ENCODE assay signal across 10 cellular contexts in the genomic region with DNA sequence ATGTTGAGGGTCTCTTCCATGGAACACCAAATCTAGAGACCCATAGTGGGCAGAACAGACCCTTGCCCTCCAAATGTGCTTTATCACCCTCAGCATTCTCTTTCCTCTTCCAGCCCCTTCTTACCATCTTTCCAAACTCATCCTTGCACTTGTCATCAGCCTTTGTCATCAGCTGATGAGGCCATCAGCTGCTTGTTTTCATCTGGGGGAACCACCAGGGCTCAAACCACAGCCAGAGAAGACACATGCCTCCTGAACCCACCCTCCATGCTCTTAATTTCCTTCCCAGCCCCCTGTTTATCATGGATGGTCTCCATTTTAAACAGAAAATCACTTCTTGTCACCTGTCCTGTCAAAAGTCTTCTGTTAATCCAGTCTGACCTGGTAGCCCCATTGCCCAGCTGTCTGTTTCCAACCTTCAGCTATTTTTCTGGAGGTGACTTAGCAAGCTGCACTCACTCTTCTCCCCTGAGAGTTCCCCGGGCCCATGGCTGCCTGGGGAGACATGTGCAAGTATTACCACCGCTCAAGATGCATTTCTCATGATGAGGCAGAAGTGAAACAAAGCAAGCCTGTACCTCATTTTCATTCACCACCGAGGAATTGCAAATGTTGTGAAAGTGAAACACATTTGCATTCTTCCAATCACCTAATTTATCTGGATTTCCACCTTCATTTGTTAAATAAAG. TPM values are rescaled to one million over a fixed set of nuclear protein-coding genes. Genes with fewer than 3 reads are reported as not detected.
DNase-seq lines count a peak whose midpoint lies in the region; ATAC-seq, FAIRE-seq and TF ChIP-seq lines count a peak whose summit lies in the region.
"Had no signal": no experiment of that assay in that cellular context is flagged by ENCODE, and none has a peak within 500 bp of the region (broad histone marks: within the 10 kb centered on the region; RNA-seq: fewer than 3 reads in every experiment).

No MANE protein-coding gene starts in this region.

- H3K14ac ChIP-seq in H1 (ENCODE audit: insufficient read length) = no peak overlapping the region
- H3K14ac ChIP-seq in trophoblast cell (ENCODE audit: low read length) = no peak overlapping the region

- CTCF ChIA-PET in H1 (lab: Charles Lee; ENCODE audit: partially characterized antibody) = interaction anchor here (0.6 to 4.6 kb wide), 8 partner anchors 10 to 571 kb away, joined by 3 to 25 read pairs (median 4); a partner anchor contains a TSS

- ATAC-seq in GM18519 (IDR thresholded peaks at IDR 0.05; ENCODE audit: low FRiP score, unreplicated experiment) (peak; percentile 98), GM21381 (IDR thresholded peaks at IDR 0.05; ENCODE audit: unreplicated experiment) (peak; percentile 99), HG03354 (IDR thresholded peaks at IDR 0.05; ENCODE audit: poor library complexity, severe bottlenecking, unreplicated experiment) (peak; percentile 100)

- H3K4ac ChIP-seq in H1 (replicated peaks; ENCODE audit: insufficient read length, low read depth, low read length) = no peak overlapping the region
- no peak overlapping the region for H3K4ac ChIP-seq in trophoblast cell (ENCODE audit: low read depth, low read length)

- H3K79me2 ChIP-seq in H1 (ENCODE audit: control insufficient read depth in 1 of 2, insufficient read depth in 2 of 2, low read length in 2 of 2) = no peaks in the 10 kb centered on the region
- H3K79me2 ChIP-seq in trophoblast cell (ENCODE audit: control insufficient read depth, insufficient read depth, low read length, poor library complexity) = no peaks in the 10 kb centered on the region

- no peak overlapping the region for H2BK15ac ChIP-seq in H1 (ENCODE audit: low read length)

- H3K9ac ChIP-seq in H1 (replicated peaks in 1 of 4; ENCODE audit: extremely low read depth in 1 of 4, low read depth in 3 of 4, low read length in 3 of 4) = no peak overlapping the region
- H3K9ac ChIP-seq in trophoblast cell (ENCODE audit: low read length) = no peak overlapping the region

- TF ChIP-seq EP300 in H1 (IDR thresholded peaks at IDR 0.05; ENCODE audit: borderline replicate concordance in 1 of 2, low read depth in 2 of 2, low read length in 2 of 2) = no peak

- H3K56ac ChIP-seq in H1 (replicated peaks; ENCODE audit: insufficient read length, low read depth, low read length) = no peak overlapping the region

- H4K91ac ChIP-seq in H1 (replicated peaks; ENCODE audit: insufficient read length, low read length) (no peak overlapping the region), trophoblast cell (ENCODE audit: low read depth, low read length) (no peak overlapping the region)

- H4K8ac ChIP-seq in H1 (ENCODE audit: extremely low read depth, insufficient read depth, low read length) (no peak overlapping the region), trophoblast cell (ENCODE audit: low read depth, low read length) (no peak overlapping the region)

- no peak overlapping the region for H2BK5ac ChIP-seq in H1 (ENCODE audit: low read depth, low read length)
- H2BK5ac ChIP-seq in trophoblast cell (ENCODE audit: low read depth, low read length, poor library complexity) = no peak overlapping the region

- no peaks in the 10 kb centered on the region for H3K27me3 ChIP-seq in H1 (replicated peaks in 1 of 4; ENCODE audit: control insufficient read depth in 3 of 4, extremely low read depth in 1 of 4, insufficient read depth in 3 of 4, low read length in 3 of 4)
- no peaks in the 10 kb centered on the region for H3K27me3 ChIP-seq in esophagus squamous epithelium
- H3K27me3 ChIP-seq in trophoblast cell (ENCODE audit: insufficient read depth, low read length) = no peaks in the 10 kb centered on the region
- H3K27me3 ChIP-seq: SJSA1 had no signal

- H3K23ac ChIP-seq in H1 (ENCODE audit: insufficient read length) = no peak overlapping the region
- no peak overlapping the region for H3K23ac ChIP-seq in trophoblast cell (ENCODE audit: low read length)

- H3K23me2 ChIP-seq in H1 (ENCODE audit: low read depth, low read length) = no peaks in the 10 kb centered on the region

- no peak overlapping the region for H4K12ac ChIP-seq in trophoblast cell (ENCODE audit: low read depth, low read length)

- TF ChIP-seq CTCF in H1 (IDR thresholded peaks at IDR 0.05; ENCODE audit: control extremely low read depth in 1 of 3, insufficient read depth in 1 of 3, low read depth in 1 of 3, low read length in 3 of 3) (no peak), esophagus squamous epithelium (IDR thresholded peaks at IDR 0.05) (no peak)

- H3K4me2 ChIP-seq in H1 (ENCODE audit: insufficient read depth in 1 of 2, low read depth in 2 of 2, low read length in 2 of 2) (no peak overlapping the region), trophoblast cell (ENCODE audit: low read length) (no peak overlapping the region)

- no peaks in the 10 kb centered on the region for H3K36me3 ChIP-seq in H1 (ENCODE audit: control insufficient read depth in 2 of 4, insufficient read depth in 4 of 4, low read length in 3 of 4)
- no peaks in the 10 kb centered on the region for H3K36me3 ChIP-seq in esophagus squamous epithelium
- H3K36me3 ChIP-seq in trophoblast cell (ENCODE audit: control insufficient read depth in 1 of 2, insufficient read depth in 2 of 2, low read length in 2 of 2) = no peaks in the 10 kb centered on the region
- H3K36me3 ChIP-seq: SJSA1 had no signal

- intact Hi-C loops in esophagus squamous epithelium (cut with DNase I) = no loop called here

- H2BK120ac ChIP-seq in H1 (replicated peaks; ENCODE audit: low read depth, low read length) = no peak overlapping the region
- no peak overlapping the region for H2BK120ac ChIP-seq in trophoblast cell (ENCODE audit: insufficient read depth, low read length, poor library complexity)

- FAIRE-seq in H1 (lab: Jason Lieb, UNC) = peak; percentile 7
- FAIRE-seq: H54 had no signal

- H2BK12ac ChIP-seq in H1 (ENCODE audit: low read depth, low read length) = no peak overlapping the region
- H2BK12ac ChIP-seq in trophoblast cell (ENCODE audit: low read length) = no peak overlapping the region

- POLR2A ChIA-PET in H1 (lab: Charles Lee; ENCODE audit: partially characterized antibody) = no interaction called here

- H3K27ac ChIP-seq in H1 (ENCODE audit: low read depth, low read length) (no peak overlapping the region; the same call in 1 of the 2 replicates), esophagus squamous epithelium (no peak overlapping the region), trophoblast cell (ENCODE audit: low read depth, low read length) (no peak overlapping the region)
- H3K27ac ChIP-seq: SJSA1 had no signal

- no peak for TF ChIP-seq RAD21 in H1 (IDR thresholded peaks at IDR 0.05 in 1 of 2, conservative IDR thresholded peaks at IDR 0.05 in 1 of 2; ENCODE audit: low read depth in 2 of 2, low read length in 2 of 2)

- WGBS in H1 (ENCODE audit: extremely low coverage in 1 of 2, insufficient coverage in 1 of 2, insufficient read length in 1 of 2, insufficient replicate concordance in 2 of 2, low coverage in 1 of 2, low lambda C conversion rate in 2 of 2, missing lambda C conversion rate in 1 of 2), 2 experiments = 68% methylated on average over 3 of the region's 3 CpGs; no CpG with 5 or more reads in 1 of the 2 experiments
- WGBS in esophagus squamous epithelium, 2 donors = 44 to 45% methylated on average over 3 of the region's 3 CpGs
- WGBS in trophoblast cell (ENCODE audit: extremely low coverage, insufficient coverage, insufficient read length) = no CpG with 5 or more reads among the region's 3 CpGs

- H3K9me3 ChIP-seq in H1 (ENCODE audit: insufficient read depth in 2 of 2, low read depth in 1 of 2, low read length in 1 of 2) = no peaks in the 10 kb centered on the region
- H3K9me3 ChIP-seq in esophagus squamous epithelium = no peaks in the 10 kb centered on the region
- no peaks in the 10 kb centered on the region for H3K9me3 ChIP-seq in trophoblast cell (ENCODE audit: insufficient read depth, low read depth, low read length)

- H3K79me1 ChIP-seq in H1 (ENCODE audit: low read depth, low read length) (no peaks in the 10 kb centered on the region), trophoblast cell (ENCODE audit: low read length) (no peaks in the 10 kb centered on the region)

- H4K20me1 ChIP-seq in H1 (replicated peaks in 1 of 2; ENCODE audit: control insufficient read depth in 1 of 2, insufficient read depth in 2 of 2, low read length in 2 of 2) = no peaks in the 10 kb centered on the region

- peaks cover 0 to 5% (median 3%) of the 10 kb centered on the region in 4 experiments; a peak in 4 of 7 replicates for H3K4me1 ChIP-seq in H1 (replicated peaks in 1 of 4; ENCODE audit: control insufficient read depth in 3 of 4, insufficient read depth in 4 of 4, low read length in 3 of 4)
- H3K4me1 ChIP-seq in esophagus squamous epithelium = peaks cover 0 to 10% (median 0%) of the 10 kb centered on the region in 3 donors
- no peaks in the 10 kb centered on the region for H3K4me1 ChIP-seq in trophoblast cell (ENCODE audit: control insufficient read depth in 1 of 2, insufficient read depth in 2 of 2, low read length in 2 of 2)
- H3K4me1 ChIP-seq: SJSA1 had no signal

- H3K18ac ChIP-seq in H1 (ENCODE audit: extremely low read depth, low read length) (no peak overlapping the region), trophoblast cell (ENCODE audit: low read length) (no peak overlapping the region)

- H3K4me3 ChIP-seq in H1 (ENCODE audit: extremely low read depth in 1 of 4, insufficient read depth in 2 of 4, low read depth in 3 of 4, low read length in 4 of 4) (0 out of 8 replicates have a peak overlapping the region, but pooled peaks of 1 of the 4 experiments have one; percentile 8), esophagus squamous epithelium (no peak overlapping the region), trophoblast cell (ENCODE audit: low read depth, low read length) (no peak overlapping the region)
- H3K4me3 ChIP-seq: SJSA1 had no signal

- H2BK20ac ChIP-seq in H1 (ENCODE audit: low read length) = no peak overlapping the region

- H2AFZ ChIP-seq in H1 (ENCODE audit: low read length) (no peak overlapping the region), trophoblast cell (ENCODE audit: insufficient read depth, low read length, poor library complexity) (no peak overlapping the region)

- H2AK5ac ChIP-seq in H1 (ENCODE audit: low read depth, low read length) = no peak overlapping the region
- H2AK5ac ChIP-seq in trophoblast cell (ENCODE audit: low read length) = no peak overlapping the region

- no peak overlapping the region for H4K5ac ChIP-seq in H1 (ENCODE audit: insufficient read length, low read depth, low read length)

- TF ChIP-seq POLR2A in H1 (IDR thresholded peaks at IDR 0.05; ENCODE audit: control extremely low read depth in 1 of 2, low read depth in 2 of 2, low read length in 2 of 2) (no peak), esophagus squamous epithelium (IDR thresholded peaks at IDR 0.05) (no peak)

- DNase-seq in H1 (ENCODE audit: low read depth in 1 of 2, low spot score in 2 of 2) (no peak), esophagus squamous epithelium (lab: John Stamatoyannopoulos, UW) (no peak), globus pallidus (ENCODE audit: low spot score) (no peak), trophoblast cell (no peak), UCSD-AML1 (lab: John Stamatoyannopoulos, UW; ENCODE audit: unreplicated experiment) (no peak)

RNA-seq across cellular contexts. Expression of a gene that starts 14.7 kb away (rescaled TPM):
- total RNA-seq in H1 (2021; fragmentation: NEBNext Ultra II Directional; extraction: Animal tissue kit (Norgen Biotek cat#: 25700)) = 2.0 and 2.2 TPM in 2 replicates
- 0.67 and 0.89 TPM in 2 replicates for polyA plus RNA-seq in H1 (2011; rRNA removed)
- polyA plus RNA-seq in H1 (2011; cell fraction: cytosol; rRNA removed) = 0.85 TPM
- 2.4 TPM for polyA plus RNA-seq in H1 (2011; cell fraction: nucleus; rRNA removed)
- 1.9 to 2.2 TPM (median 2.1 TPM) in 4 replicates for polyA plus RNA-seq in H1 (2012, experiment 1 of 2)
- 0.31 TPM for polyA plus RNA-seq in H1 (2012, experiment 2 of 2)
- 1.0 TPM for polyA plus RNA-seq in H1 (2013, experiment 1 of 2)
- polyA plus RNA-seq in H1 (2013, experiment 2 of 2) = 0.98 TPM
- 0.95 and 1.4 TPM in 2 replicates for polyA minus RNA-seq in H1 (2011; rRNA and poly(A)+ RNA removed)
- polyA minus RNA-seq in H1 (2011; cell fraction: cytosol; rRNA and poly(A)+ RNA removed) = 1.1 TPM
- polyA minus RNA-seq in H1 (2011; cell fraction: nucleus; rRNA and poly(A)+ RNA removed) = 1.7 TPM
- total RNA-seq in esophagus squamous epithelium = 100 to 1,000 TPM in 1 of 4 donors, 10 to 100 TPM in 3; 18.1 to 262 (median 42.0) TPM
- polyA plus RNA-seq in trophoblast cell (2013) = 5.9 and 6.1 TPM in 2 replicates
